In genomic region chr5:136396886-136397285, GRCh38 we compare ENCODE assay signal across 20 cellular contexts. TPM values are rescaled to one million over a fixed set of nuclear protein-coding genes. Genes with fewer than 3 reads are reported as not detected.
"Had no signal": no experiment of that assay in that cellular context is flagged by ENCODE, and none has a peak within 500 bp of the region (broad histone marks: within the 10 kb centered on the region; RNA-seq: fewer than 3 reads in every experiment).

No MANE protein-coding gene starts in this region.

- DNase-seq: KBM-7, NCI-H1092, NCI-H1105 treated with DMSO at 0.1 percent for 48 hours, NCI-H1417 treated with DMSO at 0.1 percent for 48 hours, NCI-H146, NCI-H1694 treated with DMSO at 0.1 percent for 48 hours, NCI-H1930, NCI-H2081, NCI-H2107, NCI-H2227 treated with DMSO at 0.1 percent for 48 hours, NCI-H446 treated with DMSO at 0.1 percent for 48 hours, NCI-H526 treated with DMSO at 0.1 percent for 48 hours, Right ventricle myocardium superior, RPMI8226, SIG-M5 had no signal

RNA-seq across cellular contexts. Expression of gene TRPC7, which starts 31.5 kb away (rescaled TPM):
- total RNA-seq: HT-29; LHCN-M2; MCF 10A; Right ventricle myocardium superior; SJSA1; T-helper 1 cell treated with Interleukin-12 subunit alpha and Interleukin-12 subunit beta and Interleukin-4 antibody, amounts not matched to agents 30 ng/mL and 1 ng/mL, for 36 hours had no signal
